In genomic region chr1:2399890-2400575, GRCh38 we compare ENCODE assay signal across 19 cellular contexts.
"Had no signal": no experiment of that assay in that cellular context is flagged by ENCODE, and none has a peak within 500 bp of the region (broad histone marks: within the 10 kb centered on the region; RNA-seq: fewer than 3 reads in every experiment).

No MANE protein-coding gene starts in this region.

- H3K27me3 Mint-ChIP-seq: dendritic cell treated with granulocyte-macrophage colony-stimulating factor and Interleukin-4, amounts not matched to agents 40 ng/mL and 50 ng/mL, for 4 days had no signal

- DNase-seq: activated CD4-positive, alpha-beta T cell treated with anti-CD3 and anti-CD28 coated beads for 1 hour; activated CD8-positive, alpha-beta memory T cell treated with anti-CD3 and anti-CD28 coated beads, Interleukin-2, amount 50 U/mL, for 48 hours; cerebellar nuclear complex; effector memory CD4-positive, alpha-beta T cell; gastrocnemius medialis; heart left ventricle; immature natural killer cell; left cardiac atrium; midbrain; retina; stimulated activated CD4-positive, alpha-beta T cell treated with anti-CD3 and anti-CD28 coated beads, Interleukin-2, amount 100 ng/mL, for 48 hours; stimulated activated naive CD4-positive, alpha-beta T cell; T-helper 1 cell; uterus had no signal

- H3K9me3 Mint-ChIP-seq: activated T-helper 2 cell treated with anti-CD3 and anti-CD28 coated beads, Interferon-gamma antibody, Interleukin-2, Interleukin-4, amounts not matched to agents 10 μg/mL and 5 μg/mL and 100 μg/mL, durations not matched to agents 14 hours and 24 hours and 36 hours; dendritic cell treated with granulocyte-macrophage colony-stimulating factor and Interleukin-4, amounts not matched to agents 40 ng/mL and 50 ng/mL, for 4 days; immature natural killer cell had no signal

- H3K4me3 Mint-ChIP-seq: dendritic cell treated with granulocyte-macrophage colony-stimulating factor and Interleukin-4, amounts not matched to agents 40 ng/mL and 50 ng/mL, for 4 days; immature natural killer cell had no signal

- H3K27ac Mint-ChIP-seq: activated T-helper 2 cell treated with anti-CD3 and anti-CD28 coated beads, Interferon-gamma antibody, Interleukin-2, Interleukin-4, amounts not matched to agents 10 μg/mL and 5 μg/mL and 100 μg/mL, durations not matched to agents 14 hours and 24 hours and 36 hours; dendritic cell treated with granulocyte-macrophage colony-stimulating factor and Interleukin-4, amounts not matched to agents 40 ng/mL and 50 ng/mL, for 4 days had no signal

- ATAC-seq: gastrocnemius medialis, heart left ventricle, left cardiac atrium had no signal

- H3K9me3 ChIP-seq: ascending aorta, breast epithelium, gastrocnemius medialis, heart left ventricle, tibial nerve, uterus had no signal
